20 cellular contexts compared by ENCODE assay signal in the genomic region with DNA sequence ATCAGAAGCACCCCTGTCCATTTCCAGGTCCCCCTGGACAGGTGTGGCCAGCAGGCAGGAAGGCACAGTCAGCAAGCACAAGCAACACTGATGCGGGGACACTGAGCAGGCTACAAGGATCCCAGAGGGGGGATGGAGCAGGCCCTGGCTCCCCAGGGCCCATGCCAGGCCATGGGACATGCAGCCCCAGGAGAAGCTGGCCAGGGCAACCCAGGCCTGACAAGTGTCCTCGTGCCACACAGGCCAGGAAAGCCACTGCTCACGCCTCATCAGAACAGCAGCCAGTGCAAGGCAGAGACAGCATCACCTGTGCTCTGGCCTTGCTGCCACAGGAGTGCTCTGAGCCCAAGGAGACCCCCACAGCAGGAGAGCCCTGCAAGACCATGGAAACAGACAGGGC.
"Had no signal": no experiment of that assay in that cellular context is flagged by ENCODE, and none has a peak within 500 bp of the region (broad histone marks: within the 10 kb centered on the region; RNA-seq: fewer than 3 reads in every experiment).

No MANE protein-coding gene starts in this region.

- H3K27me3 ChIP-seq: hepatocyte, neutrophil, tibial nerve had no signal

- H3K4me1 ChIP-seq: foreskin keratinocyte had no signal

- H3K36me3 ChIP-seq: neutrophil, tibial nerve had no signal

- H3K9me3 ChIP-seq: SK-N-SH had no signal

- H3K27ac ChIP-seq: foreskin keratinocyte, hepatocyte, neutrophil, skin epidermis, tibial nerve had no signal

- ATAC-seq: activated CD8-positive, alpha-beta T cell treated with anti-CD3 and anti-CD28 coated beads, Interleukin-2, amount 10 ng/mL, durations not matched to agents 7 days and 5 days; activated naive CD8-positive, alpha-beta T cell treated with anti-CD3 and anti-CD28 coated beads, Interleukin-2, amount 50 U/mL, for 24 hours; foreskin keratinocyte; left lobe of liver; naive thymus-derived CD4-positive, alpha-beta T cell had no signal

- H3K27ac Mint-ChIP-seq: activated B cell treated with CpG ODN at 0.5 μM for 24 hours; activated CD4-positive, alpha-beta T cell treated with anti-CD3 and anti-CD28 coated beads, Interleukin-2, amount 10 ng/mL, durations not matched to agents 7 days and 5 days; activated CD8-positive, alpha-beta T cell treated with anti-CD3 and anti-CD28 coated beads, Interleukin-2, amount 10 ng/mL, durations not matched to agents 7 days and 5 days; activated naive CD8-positive, alpha-beta T cell treated with anti-CD3 and anti-CD28 coated beads, Interleukin-2, amount 50 U/mL, for 24 hours; brain; naive thymus-derived CD4-positive, alpha-beta T cell; stimulated activated naive CD8-positive, alpha-beta T cell treated with anti-CD3 and anti-CD28 coated beads, Interleukin-15, Interleukin-2, amounts not matched to agents 100 ng/mL and 50 ng/mL, for 24 hours; T-helper 2 cell treated with Interferon-gamma antibody and Interleukin-4, amounts not matched to agents 5 μg/mL and 100 μg/mL, for 36 hours had no signal

- H3K4me1 Mint-ChIP-seq: activated B cell treated with CpG ODN at 0.5 μM for 24 hours; activated CD4-positive, alpha-beta T cell treated with anti-CD3 and anti-CD28 coated beads, Interleukin-2, amount 10 ng/mL, durations not matched to agents 7 days and 5 days; activated naive CD8-positive, alpha-beta T cell treated with anti-CD3 and anti-CD28 coated beads, Interleukin-2, amount 50 U/mL, for 24 hours; brain; naive thymus-derived CD4-positive, alpha-beta T cell had no signal

- H3K4me3 ChIP-seq: hepatocyte, skin epidermis, tibial nerve had no signal

- H3K4me3 Mint-ChIP-seq: activated B cell treated with CpG ODN at 0.5 μM for 24 hours; activated CD4-positive, alpha-beta T cell treated with anti-CD3 and anti-CD28 coated beads, Interleukin-2, amount 10 ng/mL, durations not matched to agents 7 days and 5 days; activated CD8-positive, alpha-beta T cell treated with anti-CD3 and anti-CD28 coated beads, Interleukin-2, amount 10 ng/mL, durations not matched to agents 7 days and 5 days; activated naive CD8-positive, alpha-beta T cell treated with anti-CD3 and anti-CD28 coated beads, Interleukin-2, amount 50 U/mL, for 24 hours; brain; naive thymus-derived CD4-positive, alpha-beta T cell; stimulated activated naive CD8-positive, alpha-beta T cell treated with anti-CD3 and anti-CD28 coated beads, Interleukin-15, Interleukin-2, amounts not matched to agents 100 ng/mL and 50 ng/mL, for 24 hours; T-helper 2 cell treated with Interferon-gamma antibody and Interleukin-4, amounts not matched to agents 5 μg/mL and 100 μg/mL, for 36 hours had no signal

- H3K27me3 Mint-ChIP-seq: activated B cell treated with CpG ODN at 0.5 μM for 24 hours; activated CD4-positive, alpha-beta T cell treated with anti-CD3 and anti-CD28 coated beads, Interleukin-2, amount 10 ng/mL, durations not matched to agents 7 days and 5 days; brain had no signal

- DNase-seq: activated CD4-positive, alpha-beta T cell treated with anti-CD3 and anti-CD28 coated beads, Interleukin-2, amount 10 ng/mL, durations not matched to agents 7 days and 5 days; activated CD8-positive, alpha-beta memory T cell treated with anti-CD3 and anti-CD28 coated beads, Interleukin-2, amount 50 U/mL, for 4 hours; activated CD8-positive, alpha-beta T cell treated with anti-CD3 and anti-CD28 coated beads, Interleukin-2, amount 10 ng/mL, durations not matched to agents 7 days and 5 days; activated naive CD8-positive, alpha-beta T cell treated with anti-CD3 and anti-CD28 coated beads, Interleukin-2, amount 50 U/mL, for 24 hours; anterior cingulate cortex; central memory CD4-positive, alpha-beta T cell; foreskin keratinocyte; mesenchymal stem cell; retina; SK-N-SH had no signal
